ENCODE assay signal across 8 cellular contexts in the genomic region with DNA sequence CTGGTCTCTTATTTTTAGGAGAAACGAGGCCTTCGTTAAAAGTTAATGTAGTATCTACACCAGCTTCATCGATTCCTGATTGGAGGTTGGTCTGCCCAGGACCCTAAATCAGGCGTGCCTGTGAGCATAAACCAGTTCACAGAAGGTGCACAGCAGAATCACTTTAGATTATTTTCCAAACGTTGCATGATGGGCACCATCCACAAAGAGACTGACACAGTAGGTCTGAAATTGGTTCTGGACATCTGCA. TPM values are rescaled to one million over a fixed set of nuclear protein-coding genes. Genes with fewer than 3 reads are reported as not detected.
DNase-seq lines count a peak whose midpoint lies in the region; ATAC-seq and TF ChIP-seq lines count a peak whose summit lies in the region.

No MANE protein-coding gene starts in this region.

- H3K27me3 ChIP-seq in layer of hippocampus (ENCODE audit: control insufficient read depth, insufficient read depth, low read length) (no peaks in the 10 kb centered on the region), testis (no peaks in the 10 kb centered on the region)

- DNase-seq in activated CD4-positive, alpha-beta T cell treated with anti-CD3 and anti-CD28 coated beads, Interleukin-2, amount 10 ng/mL, durations not matched to agents 7 days and 5 days = no peak
- no peak for DNase-seq in activated CD4-positive, alpha-beta T cell treated with anti-CD3 and anti-CD28 coated beads, Interleukin-2, amount 50 U/mL, for 48 hours
- no peak for DNase-seq in testis
- no peak for DNase-seq in glomerular visceral epithelial cell (ENCODE audit: extremely low spot score)
- DNase-seq in NCI-H1694 (lab: John Stamatoyannopoulos, UW) = no peak

- H3K27ac ChIP-seq in layer of hippocampus (ENCODE audit: low read depth, low read length) = peak overlapping the region; percentile 83
- H3K27ac ChIP-seq in testis = peak overlapping the region in 1 of 2 donors; percentile 92

- H3K27ac Mint-ChIP-seq in activated CD4-positive, alpha-beta T cell treated with anti-CD3 and anti-CD28 coated beads, Interleukin-2, amount 10 ng/mL, durations not matched to agents 7 days and 5 days = peak overlapping the region; percentile 76
- H3K27ac Mint-ChIP-seq in activated naive CD8-positive, alpha-beta T cell = peak overlapping the region; percentile 88

- H3K4me1 Mint-ChIP-seq in activated CD4-positive, alpha-beta T cell treated with anti-CD3 and anti-CD28 coated beads, Interleukin-2, amount 10 ng/mL, durations not matched to agents 7 days and 5 days = peaks cover 43% of the 10 kb centered on the region
- H3K4me1 Mint-ChIP-seq in activated naive CD8-positive, alpha-beta T cell (ENCODE audit: low read depth) = peaks cover 39% of the 10 kb centered on the region

- peak overlapping the region; percentile 70 to 71 for H3K4me3 ChIP-seq in testis

- TF ChIP-seq POLR2A in testis (IDR thresholded peaks at IDR 0.05) = no peak
- no peak for TF ChIP-seq POLR2A in GM18505 (IDR thresholded peaks at IDR 0.05; ENCODE audit: borderline replicate concordance, extremely low read depth, insufficient read depth, insufficient read length)

- intact Hi-C loops in testis (cut with DNase I; ENCODE audit: low total_unique reads) = no loop called here

- no peak for ATAC-seq in GM18505 (IDR thresholded peaks at IDR 0.05; ENCODE audit: unreplicated experiment)

- no peaks in the 10 kb centered on the region for H3K36me3 ChIP-seq in testis (ENCODE audit: low read depth, missing control alignments)

- no peaks in the 10 kb centered on the region for H3K9me3 ChIP-seq in testis

- H3K4me3 Mint-ChIP-seq in activated CD4-positive, alpha-beta T cell treated with anti-CD3 and anti-CD28 coated beads, Interleukin-2, amount 10 ng/mL, durations not matched to agents 7 days and 5 days = peak overlapping the region; percentile 67
- H3K4me3 Mint-ChIP-seq in activated naive CD8-positive, alpha-beta T cell = peak overlapping the region; percentile 75

- peaks cover 18% of the 10 kb centered on the region for H3K27me3 Mint-ChIP-seq in activated CD4-positive, alpha-beta T cell treated with anti-CD3 and anti-CD28 coated beads, Interleukin-2, amount 10 ng/mL, durations not matched to agents 7 days and 5 days
- H3K27me3 Mint-ChIP-seq in activated naive CD8-positive, alpha-beta T cell = no peaks in the 10 kb centered on the region

- 13 to 16% methylated on average over 5 of the region's 5 CpGs for WGBS in testis, 2 donors

- POLR2A ChIA-PET in activated CD4-positive, alpha-beta T cell treated with anti-CD3 and anti-CD28 coated beads, Interleukin-2, amount 10 ng/mL, durations not matched to agents 7 days and 5 days (lab: Charles Lee) = interaction anchor here (0.6 kb wide), 1 partner anchor 245 kb away, joined by 3 read pairs; no protein-coding TSS in a partner anchor

- TF ChIP-seq CTCF in testis (IDR thresholded peaks at IDR 0.05) = no peak

- peaks cover 6% of the 10 kb centered on the region for H3K9me3 Mint-ChIP-seq in activated CD4-positive, alpha-beta T cell treated with anti-CD3 and anti-CD28 coated beads, Interleukin-2, amount 10 ng/mL, durations not matched to agents 7 days and 5 days
- H3K9me3 Mint-ChIP-seq in activated naive CD8-positive, alpha-beta T cell (ENCODE audit: low read depth) = no peaks in the 10 kb centered on the region

- H3K4me1 ChIP-seq in testis = peaks cover 7% of the 10 kb centered on the region

- H3K36me3 Mint-ChIP-seq in activated CD4-positive, alpha-beta T cell treated with anti-CD3 and anti-CD28 coated beads, Interleukin-2, amount 10 ng/mL, durations not matched to agents 7 days and 5 days (ENCODE audit: low read depth) = peaks cover 9% of the 10 kb centered on the region
- peaks cover 8% of the 10 kb centered on the region for H3K36me3 Mint-ChIP-seq in activated naive CD8-positive, alpha-beta T cell

- CTCF ChIA-PET in activated CD4-positive, alpha-beta T cell treated with anti-CD3 and anti-CD28 coated beads, Interleukin-2, amount 10 ng/mL, durations not matched to agents 7 days and 5 days (lab: Charles Lee) = interaction anchor here (1.8 kb wide), 1 partner anchor 8 kb away, joined by 12 read pairs; no protein-coding TSS in a partner anchor

RNA-seq across cellular contexts. Expression of gene TARBP1, which starts 0.3 kb away (rescaled TPM):
- 10 to 100 TPM; 31.3 to 33.2 TPM for total RNA-seq in activated CD4-positive, alpha-beta T cell treated with anti-CD3 and anti-CD28 coated beads, Interleukin-2, amount 10 ng/mL, durations not matched to agents 7 days and 5 days
- total RNA-seq in testis = 10 to 100 TPM; 29.5 to 39.8 TPM
- 31.3 TPM for polyA plus RNA-seq in testis (ENCODE audit: insufficient read depth, low read depth, low replicate concordance)
